1 cellular context compared by ENCODE assay signal in the genomic region with DNA sequence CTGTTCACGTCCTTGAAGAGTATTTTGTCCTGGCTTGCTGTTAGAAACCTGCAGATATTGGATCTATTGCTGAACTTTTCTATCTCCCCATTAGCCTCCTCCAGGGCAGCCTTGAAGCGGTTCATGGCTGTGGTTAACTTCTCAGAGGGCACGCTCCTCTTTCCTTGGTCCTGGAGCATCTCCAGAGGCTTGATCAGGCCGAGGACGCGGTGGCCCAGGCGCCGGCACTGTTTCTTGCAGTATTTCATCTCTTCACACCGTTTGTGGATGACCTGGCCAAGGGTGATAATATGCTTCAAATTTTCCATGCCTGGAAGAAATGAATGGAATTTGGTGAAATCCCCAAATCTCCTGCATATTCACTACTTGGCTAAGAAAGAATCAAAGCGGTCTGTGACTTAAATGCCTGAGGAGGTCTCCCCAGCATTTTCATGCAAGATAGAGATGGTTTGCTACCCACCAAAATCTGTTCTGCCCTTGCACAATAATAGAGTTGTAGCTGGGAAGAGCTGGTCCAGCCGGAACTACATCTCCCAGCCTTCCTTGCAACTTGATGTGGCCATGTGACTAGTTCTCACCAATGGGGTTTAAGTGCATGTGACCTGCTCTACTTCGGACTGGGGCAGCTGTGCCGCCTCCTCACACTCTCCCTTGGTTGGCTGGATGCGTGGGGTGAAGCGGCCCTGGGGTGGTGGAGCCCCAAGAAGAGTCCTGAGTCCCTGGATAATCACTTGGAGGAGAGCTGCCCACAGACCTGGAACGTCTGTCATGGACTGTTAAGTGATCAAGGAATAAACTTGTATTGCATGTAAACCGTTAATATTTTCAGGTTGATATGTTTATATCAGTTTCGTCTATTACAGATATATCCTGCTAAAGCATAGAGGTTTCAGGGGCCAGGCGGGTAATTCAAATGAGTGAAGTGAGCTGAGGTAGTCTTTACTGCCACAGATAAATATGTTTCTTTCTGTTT.
TF ChIP-seq lines count a peak whose summit lies in the region.

No MANE protein-coding gene starts in this region.

TF ChIP-seq in K562, 482 proteins besides CTCF, POLR2A, EP300 and RAD21 (continued from another document and continues in another):
- TF ChIP-seq, protein P1, sequence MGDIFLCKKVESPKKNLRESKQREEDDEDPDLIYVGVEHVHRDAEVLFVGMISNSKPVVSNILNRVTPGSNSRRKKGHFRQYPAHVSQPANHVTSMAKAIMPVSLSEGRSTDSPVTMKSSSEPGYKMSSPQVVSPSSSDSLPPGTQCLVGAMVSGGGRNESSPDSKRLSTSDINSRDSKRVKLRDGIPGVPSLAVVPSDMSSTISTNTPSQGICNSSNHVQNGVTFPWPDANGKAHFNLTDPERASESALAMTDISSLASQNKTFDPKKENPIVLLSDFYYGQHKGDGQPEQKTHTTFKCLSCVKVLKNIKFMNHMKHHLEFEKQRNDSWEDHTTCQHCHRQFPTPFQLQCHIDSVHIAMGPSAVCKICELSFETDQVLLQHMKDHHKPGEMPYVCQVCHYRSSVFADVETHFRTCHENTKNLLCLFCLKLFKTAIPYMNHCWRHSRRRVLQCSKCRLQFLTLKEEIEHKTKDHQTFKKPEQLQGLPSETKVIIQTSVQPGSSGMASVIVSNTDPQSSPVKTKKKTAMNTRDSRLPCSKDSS (IDR thresholded peaks at IDR 0.05; ENCODE audit: low read depth, partially characterized antibody): no peak
- no peak for TF ChIP-seq NFXL1 (CRISPR knock-in tag; IDR thresholded peaks at IDR 0.05)
- TF ChIP-seq CBX3 (IDR thresholded peaks at IDR 0.05; ENCODE audit: borderline replicate concordance in 1 of 2, low read length in 2 of 2): peak in 1 of 2 experiments; percentile 48; a peak in 1 of 3 replicates
- TF ChIP-seq XRCC3 (IDR thresholded peaks at IDR 0.05): no peak
- no peak for TF ChIP-seq PURB (CRISPR knock-in tag; IDR thresholded peaks at IDR 0.05; ENCODE audit: low read depth)
- TF ChIP-seq, protein P2, sequence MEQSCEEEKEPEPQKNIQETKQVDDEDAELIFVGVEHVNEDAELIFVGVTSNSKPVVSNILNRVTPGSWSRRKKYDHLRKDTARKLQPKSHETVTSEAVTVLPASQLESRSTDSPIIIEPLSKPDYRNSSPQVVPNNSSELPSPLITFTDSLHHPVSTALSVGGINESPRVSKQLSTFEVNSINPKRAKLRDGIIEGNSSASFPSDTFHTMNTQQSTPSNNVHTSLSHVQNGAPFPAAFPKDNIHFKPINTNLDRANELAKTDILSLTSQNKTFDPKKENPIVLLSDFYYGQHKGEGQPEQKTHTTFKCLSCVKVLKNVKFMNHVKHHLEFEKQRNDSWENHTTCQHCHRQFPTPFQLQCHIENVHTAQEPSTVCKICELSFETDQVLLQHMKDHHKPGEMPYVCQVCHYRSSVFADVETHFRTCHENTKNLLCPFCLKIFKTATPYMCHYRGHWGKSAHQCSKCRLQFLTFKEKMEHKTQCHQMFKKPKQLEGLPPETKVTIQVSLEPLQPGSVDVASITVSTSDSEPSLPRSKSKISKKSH (CRISPR knock-in tag; IDR thresholded peaks at IDR 0.05): no peak
- TF ChIP-seq ESRRA (IDR thresholded peaks at IDR 0.05; ENCODE audit: borderline replicate concordance, low read depth): 0 out of 2 replicates have a peak, but pooled peaks have one; percentile 29
- no peak for TF ChIP-seq ZNF24 (IDR thresholded peaks at IDR 0.05)
- no peak for TF ChIP-seq SRSF1 (IDR thresholded peaks at IDR 0.05; ENCODE audit: low read depth, low read length)
- no peak for TF ChIP-seq ZNF778 (CRISPR knock-in tag; IDR thresholded peaks at IDR 0.05)
- TF ChIP-seq, protein P3, sequence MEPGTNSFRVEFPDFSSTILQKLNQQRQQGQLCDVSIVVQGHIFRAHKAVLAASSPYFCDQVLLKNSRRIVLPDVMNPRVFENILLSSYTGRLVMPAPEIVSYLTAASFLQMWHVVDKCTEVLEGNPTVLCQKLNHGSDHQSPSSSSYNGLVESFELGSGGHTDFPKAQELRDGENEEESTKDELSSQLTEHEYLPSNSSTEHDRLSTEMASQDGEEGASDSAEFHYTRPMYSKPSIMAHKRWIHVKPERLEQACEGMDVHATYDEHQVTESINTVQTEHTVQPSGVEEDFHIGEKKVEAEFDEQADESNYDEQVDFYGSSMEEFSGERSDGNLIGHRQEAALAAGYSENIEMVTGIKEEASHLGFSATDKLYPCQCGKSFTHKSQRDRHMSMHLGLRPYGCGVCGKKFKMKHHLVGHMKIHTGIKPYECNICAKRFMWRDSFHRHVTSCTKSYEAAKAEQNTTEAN (CRISPR knock-in tag; IDR thresholded peaks at IDR 0.05): no peak
- TF ChIP-seq, protein P4, sequence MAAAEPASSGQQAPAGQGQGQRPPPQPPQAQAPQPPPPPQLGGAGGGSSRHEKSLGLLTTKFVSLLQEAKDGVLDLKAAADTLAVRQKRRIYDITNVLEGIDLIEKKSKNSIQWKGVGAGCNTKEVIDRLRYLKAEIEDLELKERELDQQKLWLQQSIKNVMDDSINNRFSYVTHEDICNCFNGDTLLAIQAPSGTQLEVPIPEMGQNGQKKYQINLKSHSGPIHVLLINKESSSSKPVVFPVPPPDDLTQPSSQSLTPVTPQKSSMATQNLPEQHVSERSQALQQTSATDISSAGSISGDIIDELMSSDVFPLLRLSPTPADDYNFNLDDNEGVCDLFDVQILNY (CRISPR knock-in tag; IDR thresholded peaks at IDR 0.05): no peak
- TF ChIP-seq KLF10 (CRISPR knock-in tag; IDR thresholded peaks at IDR 0.05): no peak
- no peak for TF ChIP-seq PHB2 (IDR thresholded peaks at IDR 0.05; ENCODE audit: low read depth)
- TF ChIP-seq, protein P5, sequence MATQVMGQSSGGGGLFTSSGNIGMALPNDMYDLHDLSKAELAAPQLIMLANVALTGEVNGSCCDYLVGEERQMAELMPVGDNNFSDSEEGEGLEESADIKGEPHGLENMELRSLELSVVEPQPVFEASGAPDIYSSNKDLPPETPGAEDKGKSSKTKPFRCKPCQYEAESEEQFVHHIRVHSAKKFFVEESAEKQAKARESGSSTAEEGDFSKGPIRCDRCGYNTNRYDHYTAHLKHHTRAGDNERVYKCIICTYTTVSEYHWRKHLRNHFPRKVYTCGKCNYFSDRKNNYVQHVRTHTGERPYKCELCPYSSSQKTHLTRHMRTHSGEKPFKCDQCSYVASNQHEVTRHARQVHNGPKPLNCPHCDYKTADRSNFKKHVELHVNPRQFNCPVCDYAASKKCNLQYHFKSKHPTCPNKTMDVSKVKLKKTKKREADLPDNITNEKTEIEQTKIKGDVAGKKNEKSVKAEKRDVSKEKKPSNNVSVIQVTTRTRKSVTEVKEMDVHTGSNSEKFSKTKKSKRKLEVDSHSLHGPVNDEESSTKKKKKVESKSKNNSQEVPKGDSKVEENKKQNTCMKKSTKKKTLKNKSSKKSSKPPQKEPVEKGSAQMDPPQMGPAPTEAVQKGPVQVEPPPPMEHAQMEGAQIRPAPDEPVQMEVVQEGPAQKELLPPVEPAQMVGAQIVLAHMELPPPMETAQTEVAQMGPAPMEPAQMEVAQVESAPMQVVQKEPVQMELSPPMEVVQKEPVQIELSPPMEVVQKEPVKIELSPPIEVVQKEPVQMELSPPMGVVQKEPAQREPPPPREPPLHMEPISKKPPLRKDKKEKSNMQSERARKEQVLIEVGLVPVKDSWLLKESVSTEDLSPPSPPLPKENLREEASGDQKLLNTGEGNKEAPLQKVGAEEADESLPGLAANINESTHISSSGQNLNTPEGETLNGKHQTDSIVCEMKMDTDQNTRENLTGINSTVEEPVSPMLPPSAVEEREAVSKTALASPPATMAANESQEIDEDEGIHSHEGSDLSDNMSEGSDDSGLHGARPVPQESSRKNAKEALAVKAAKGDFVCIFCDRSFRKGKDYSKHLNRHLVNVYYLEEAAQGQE (CRISPR knock-in tag; IDR thresholded peaks at IDR 0.05; ENCODE audit: low read depth): no peak
- no peak for TF ChIP-seq ZNF140 (CRISPR knock-in tag; IDR thresholded peaks at IDR 0.05)
- 0 out of 2 replicates have a peak, but pooled peaks have one; percentile 16 for TF ChIP-seq GABPB1 (CRISPR knock-in tag; IDR thresholded peaks at IDR 0.05)
- no peak for TF ChIP-seq RFX5 (IDR thresholded peaks at IDR 0.05; ENCODE audit: low read depth, low read length)
- no peak for TF ChIP-seq ZFP30 (CRISPR knock-in tag; IDR thresholded peaks at IDR 0.05; ENCODE audit: borderline replicate concordance)
- TF ChIP-seq KAT2B (IDR thresholded peaks at IDR 0.05; ENCODE audit: low read depth, low read length): no peak
- no peak for TF ChIP-seq TAL1 (IDR thresholded peaks at IDR 0.05)
- TF ChIP-seq, protein P6, sequence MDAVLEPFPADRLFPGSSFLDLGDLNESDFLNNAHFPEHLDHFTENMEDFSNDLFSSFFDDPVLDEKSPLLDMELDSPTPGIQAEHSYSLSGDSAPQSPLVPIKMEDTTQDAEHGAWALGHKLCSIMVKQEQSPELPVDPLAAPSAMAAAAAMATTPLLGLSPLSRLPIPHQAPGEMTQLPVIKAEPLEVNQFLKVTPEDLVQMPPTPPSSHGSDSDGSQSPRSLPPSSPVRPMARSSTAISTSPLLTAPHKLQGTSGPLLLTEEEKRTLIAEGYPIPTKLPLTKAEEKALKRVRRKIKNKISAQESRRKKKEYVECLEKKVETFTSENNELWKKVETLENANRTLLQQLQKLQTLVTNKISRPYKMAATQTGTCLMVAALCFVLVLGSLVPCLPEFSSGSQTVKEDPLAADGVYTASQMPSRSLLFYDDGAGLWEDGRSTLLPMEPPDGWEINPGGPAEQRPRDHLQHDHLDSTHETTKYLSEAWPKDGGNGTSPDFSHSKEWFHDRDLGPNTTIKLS (IDR thresholded peaks at IDR 0.05; ENCODE audit: borderline replicate concordance, low read depth): peak; percentile 77
- no peak for TF ChIP-seq ZNF212 (CRISPR knock-in tag; IDR thresholded peaks at IDR 0.05)
- no peak for TF ChIP-seq MTA2 (IDR thresholded peaks at IDR 0.05; ENCODE audit: low read depth)
- TF ChIP-seq TBP (optimal IDR thresholded peaks at IDR 0.05; ENCODE audit: low read depth, low read length): peak; percentile 81
- no peak for TF ChIP-seq NELFE (IDR thresholded peaks at IDR 0.05; ENCODE audit: insufficient read depth, insufficient read length)
- TF ChIP-seq, protein P7, sequence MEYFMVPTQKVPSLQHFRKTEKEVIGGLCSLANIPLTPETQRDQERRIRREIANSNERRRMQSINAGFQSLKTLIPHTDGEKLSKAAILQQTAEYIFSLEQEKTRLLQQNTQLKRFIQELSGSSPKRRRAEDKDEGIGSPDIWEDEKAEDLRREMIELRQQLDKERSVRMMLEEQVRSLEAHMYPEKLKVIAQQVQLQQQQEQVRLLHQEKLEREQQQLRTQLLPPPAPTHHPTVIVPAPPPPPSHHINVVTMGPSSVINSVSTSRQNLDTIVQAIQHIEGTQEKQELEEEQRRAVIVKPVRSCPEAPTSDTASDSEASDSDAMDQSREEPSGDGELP (CRISPR knock-in tag; IDR thresholded peaks at IDR 0.05; ENCODE audit: borderline replicate concordance): peak; percentile 92; the same call in 1 of the 2 replicates
- no peak for TF ChIP-seq PCBP2 (IDR thresholded peaks at IDR 0.05; ENCODE audit: low read depth, low read length, poor library complexity, severe bottlenecking)
- TF ChIP-seq TAF1 (IDR thresholded peaks at IDR 0.05; ENCODE audit: control insufficient read depth, extremely low read depth, insufficient read depth, low read length, severe bottlenecking): peak; percentile 60
- TF ChIP-seq, protein P8, sequence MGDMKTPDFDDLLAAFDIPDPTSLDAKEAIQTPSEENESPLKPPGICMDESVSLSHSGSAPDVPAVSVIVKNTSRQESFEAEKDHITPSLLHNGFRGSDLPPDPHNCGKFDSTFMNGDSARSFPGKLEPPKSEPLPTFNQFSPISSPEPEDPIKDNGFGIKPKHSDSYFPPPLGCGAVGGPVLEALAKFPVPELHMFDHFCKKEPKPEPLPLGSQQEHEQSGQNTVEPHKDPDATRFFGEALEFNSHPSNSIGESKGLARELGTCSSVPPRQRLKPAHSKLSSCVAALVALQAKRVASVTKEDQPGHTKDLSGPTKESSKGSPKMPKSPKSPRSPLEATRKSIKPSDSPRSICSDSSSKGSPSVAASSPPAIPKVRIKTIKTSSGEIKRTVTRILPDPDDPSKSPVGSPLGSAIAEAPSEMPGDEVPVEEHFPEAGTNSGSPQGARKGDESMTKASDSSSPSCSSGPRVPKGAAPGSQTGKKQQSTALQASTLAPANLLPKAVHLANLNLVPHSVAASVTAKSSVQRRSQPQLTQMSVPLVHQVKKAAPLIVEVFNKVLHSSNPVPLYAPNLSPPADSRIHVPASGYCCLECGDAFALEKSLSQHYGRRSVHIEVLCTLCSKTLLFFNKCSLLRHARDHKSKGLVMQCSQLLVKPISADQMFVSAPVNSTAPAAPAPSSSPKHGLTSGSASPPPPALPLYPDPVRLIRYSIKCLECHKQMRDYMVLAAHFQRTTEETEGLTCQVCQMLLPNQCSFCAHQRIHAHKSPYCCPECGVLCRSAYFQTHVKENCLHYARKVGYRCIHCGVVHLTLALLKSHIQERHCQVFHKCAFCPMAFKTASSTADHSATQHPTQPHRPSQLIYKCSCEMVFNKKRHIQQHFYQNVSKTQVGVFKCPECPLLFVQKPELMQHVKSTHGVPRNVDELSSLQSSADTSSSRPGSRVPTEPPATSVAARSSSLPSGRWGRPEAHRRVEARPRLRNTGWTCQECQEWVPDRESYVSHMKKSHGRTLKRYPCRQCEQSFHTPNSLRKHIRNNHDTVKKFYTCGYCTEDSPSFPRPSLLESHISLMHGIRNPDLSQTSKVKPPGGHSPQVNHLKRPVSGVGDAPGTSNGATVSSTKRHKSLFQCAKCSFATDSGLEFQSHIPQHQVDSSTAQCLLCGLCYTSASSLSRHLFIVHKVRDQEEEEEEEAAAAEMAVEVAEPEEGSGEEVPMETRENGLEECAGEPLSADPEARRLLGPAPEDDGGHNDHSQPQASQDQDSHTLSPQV (IDR thresholded peaks at IDR 0.05): 0 out of 2 replicates have a peak, but pooled peaks have one; percentile 19
- TF ChIP-seq, protein P9, sequence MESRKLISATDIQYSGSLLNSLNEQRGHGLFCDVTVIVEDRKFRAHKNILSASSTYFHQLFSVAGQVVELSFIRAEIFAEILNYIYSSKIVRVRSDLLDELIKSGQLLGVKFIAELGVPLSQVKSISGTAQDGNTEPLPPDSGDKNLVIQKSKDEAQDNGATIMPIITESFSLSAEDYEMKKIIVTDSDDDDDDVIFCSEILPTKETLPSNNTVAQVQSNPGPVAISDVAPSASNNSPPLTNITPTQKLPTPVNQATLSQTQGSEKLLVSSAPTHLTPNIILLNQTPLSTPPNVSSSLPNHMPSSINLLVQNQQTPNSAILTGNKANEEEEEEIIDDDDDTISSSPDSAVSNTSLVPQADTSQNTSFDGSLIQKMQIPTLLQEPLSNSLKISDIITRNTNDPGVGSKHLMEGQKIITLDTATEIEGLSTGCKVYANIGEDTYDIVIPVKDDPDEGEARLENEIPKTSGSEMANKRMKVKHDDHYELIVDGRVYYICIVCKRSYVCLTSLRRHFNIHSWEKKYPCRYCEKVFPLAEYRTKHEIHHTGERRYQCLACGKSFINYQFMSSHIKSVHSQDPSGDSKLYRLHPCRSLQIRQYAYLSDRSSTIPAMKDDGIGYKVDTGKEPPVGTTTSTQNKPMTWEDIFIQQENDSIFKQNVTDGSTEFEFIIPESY (CRISPR knock-in tag; IDR thresholded peaks at IDR 0.05): no peak
- no peak for TF ChIP-seq ZSCAN32 (CRISPR knock-in tag; IDR thresholded peaks at IDR 0.05)
- no peak for TF ChIP-seq RBBP5 (IDR thresholded peaks at IDR 0.05; ENCODE audit: borderline replicate concordance, insufficient read depth, low read length, poor library complexity, severe bottlenecking)
- no peak for TF ChIP-seq SMAD1 (IDR thresholded peaks at IDR 0.05; ENCODE audit: low read depth, low read length, partially characterized antibody)
